Comparison of ENCODE assay signal across 8 cellular contexts in genomic region chr17:3960764-3961163, GRCh38. TPM values are rescaled to one million over a fixed set of nuclear protein-coding genes. Genes with fewer than 3 reads are reported as not detected.
DNase-seq lines count a peak whose midpoint lies in the region; ATAC-seq and TF ChIP-seq lines count a peak whose summit lies in the region.
"Had no signal": no experiment of that assay in that cellular context is flagged by ENCODE, and none has a peak within 500 bp of the region (broad histone marks: within the 10 kb centered on the region; RNA-seq: fewer than 3 reads in every experiment).

No MANE protein-coding gene starts in this region.

- peaks cover 65% of the 10 kb centered on the region for H4K20me1 ChIP-seq in Loucy (ENCODE audit: insufficient read depth, low read length, poor library complexity, severe bottlenecking)

- H3K79me2 ChIP-seq in Loucy (ENCODE audit: insufficient read depth, low read length), result peaks cover 78% of the 10 kb centered on the region

- H3K36me3 Mint-ChIP-seq in natural killer cell, result no peaks in the 10 kb centered on the region
- H3K36me3 Mint-ChIP-seq in HFFc6 (ENCODE audit: low read depth), result no peaks in the 10 kb centered on the region

- no peak for TF ChIP-seq CTCF in Loucy (conservative IDR thresholded peaks at IDR 0.05; ENCODE audit: low read length)
- no peak for TF ChIP-seq CTCF in cardiac fibroblast (IDR thresholded peaks at IDR 0.05; ENCODE audit: low read depth, low read length)
- no peak for TF ChIP-seq CTCF in natural killer cell (IDR thresholded peaks at IDR 0.05)
- TF ChIP-seq CTCF in ascending aorta (IDR thresholded peaks at IDR 0.05), result no peak
- TF ChIP-seq CTCF in HFFc6 (IDR thresholded peaks at IDR 0.05), result no peak

- peak overlapping the region; percentile 97 for H3K9ac ChIP-seq in Loucy (ENCODE audit: low read depth, low read length, poor library complexity, severe bottlenecking)

- H3K9me3 Mint-ChIP-seq in natural killer cell (no peaks in the 10 kb centered on the region), HFFc6 (no peaks in the 10 kb centered on the region)

- H3K4me1 ChIP-seq in Loucy (ENCODE audit: insufficient read depth, low read length, poor library complexity, severe bottlenecking) (peaks cover 62% of the 10 kb centered on the region), ascending aorta (peaks cover 10 to 25% of the 10 kb centered on the region in 2 donors)
- H3K4me1 ChIP-seq: foreskin keratinocyte had no signal

- peaks cover 7% of the 10 kb centered on the region; the same call in 1 of the 2 replicates for H3F3A ChIP-seq in Loucy (ENCODE audit: low read depth)

- peak overlapping the region; percentile 98 for H3K4me2 ChIP-seq in Loucy (ENCODE audit: low read depth, low read length, poor library complexity, severe bottlenecking)

- H3K27me3 Mint-ChIP-seq in natural killer cell (ENCODE audit: low read depth in 2 of 2), result no peaks in the 10 kb centered on the region
- peaks cover 25% of the 10 kb centered on the region for H3K27me3 Mint-ChIP-seq in HFFc6 (ENCODE audit: insufficient read depth)

- no peaks in the 10 kb centered on the region for H3K9me3 ChIP-seq in Loucy (ENCODE audit: insufficient read depth, low read depth, low read length)
- no peaks in the 10 kb centered on the region for H3K9me3 ChIP-seq in ascending aorta

- no peaks in the 10 kb centered on the region for H3K9me2 ChIP-seq in Loucy (replicated peaks; ENCODE audit: low read depth, low read length)

- H3K36me3 ChIP-seq in Loucy (ENCODE audit: insufficient read depth, low read length) (peaks cover 19% of the 10 kb centered on the region; the same call in 1 of the 2 replicates), ascending aorta (no peaks in the 10 kb centered on the region)

- no peak overlapping the region for H2AFZ ChIP-seq in Loucy (ENCODE audit: low read length)

- peak overlapping the region; percentile 93 for H3K4me3 ChIP-seq in Loucy (ENCODE audit: low read length, poor library complexity, severe bottlenecking)
- H3K4me3 ChIP-seq in cardiac fibroblast (replicated peaks in 1 of 2; ENCODE audit: low read depth in 2 of 2, low read length in 2 of 2), result no peak overlapping the region
- H3K4me3 ChIP-seq in ascending aorta, result no peak overlapping the region

- DNase-seq in DMS79 (lab: John Stamatoyannopoulos, UW) (peak; percentile 37), cardiac fibroblast (ENCODE audit: low read depth in 2 of 2) (peak; percentile 27 to 59), natural killer cell (no peak), ascending aorta (ENCODE audit: low spot score in 2 of 2) (no peak), HFFc6 (no peak)
- DNase-seq in activated effector memory CD4-positive, alpha-beta T cell treated with anti-CD3 and anti-CD28 coated beads, Interleukin-2, amount 50 U/mL, for 16 hours, result no peak
- DNase-seq: foreskin keratinocyte had no signal

- H3K27ac Mint-ChIP-seq in natural killer cell, result peak overlapping the region; percentile 84 to 85
- no peak overlapping the region for H3K27ac Mint-ChIP-seq in HFFc6

- H3K27me3 ChIP-seq in Loucy (ENCODE audit: insufficient read depth, low read length, poor library complexity, severe bottlenecking), result no peaks in the 10 kb centered on the region
- no peaks in the 10 kb centered on the region for H3K27me3 ChIP-seq in ascending aorta

- intact Hi-C loops in natural killer cell (cut with micrococcal nuclease) (loop anchor here (5.0 kb wide), 1 partner anchor 68 kb away; the partner anchor contains the start of gene CAMKK1), ascending aorta (cut with DNase I) (no loop called here)

- H3K4me1 Mint-ChIP-seq in natural killer cell (peaks cover 55 to 86% of the 10 kb centered on the region in 2 donors), HFFc6 (ENCODE audit: low read depth) (peaks cover 19% of the 10 kb centered on the region)

- peak overlapping the region; percentile 55 for H3K4me3 Mint-ChIP-seq in natural killer cell
- H3K4me3 Mint-ChIP-seq in HFFc6, result no peak overlapping the region

- no peak for ATAC-seq in natural killer cell
- ATAC-seq: foreskin keratinocyte had no signal

- no peak overlapping the region for H3K27ac ChIP-seq in ascending aorta
- H3K27ac ChIP-seq: foreskin keratinocyte had no signal

RNA-seq across cellular contexts. Expression of gene ATP2A3, which starts 3.5 kb away (rescaled TPM):
- total RNA-seq in natural killer cell, result 100 to 1,000 TPM; 326 to 397 (median 377) TPM
- total RNA-seq in ascending aorta, result 27.2 TPM
- total RNA-seq in HFFc6 (2021; fragmentation: NEBNext Ultra II Directional; extraction: Animal tissue kit (Norgen Biotek cat#: 25700)), result under 1 TPM; 0.05 to 0.12 (median 0.08) TPM

RNA-seq across cellular contexts. Expression of gene P2RX1, which starts 44.5 kb away (rescaled TPM):
- total RNA-seq in natural killer cell (10 to 100 TPM in 2 of 3 donors, 1 to 10 TPM in 1; 2.3 to 15.3 (median 13.4) TPM), ascending aorta (not detected)
- under 1 TPM in 1 of 6 experiments, not detected in 5; 0.08 TPM for total RNA-seq in HFFc6 (2021; fragmentation: NEBNext Ultra II Directional; extraction: Animal tissue kit (Norgen Biotek cat#: 25700))
- total RNA-seq: foreskin keratinocyte had no signal

Comparison
In these comparisons a context has a peak if more than half of its experiments do, and no peak if none do; other contexts are left out.
1. DNase-seq: peak in DMS79 (single experiment) and cardiac fibroblast (2 of 2); none in natural killer cell (single experiment), ascending aorta (0 of 2), activated effector memory CD4-positive, alpha-beta T cell treated with anti-CD3 and anti-CD28 coated beads, Interleukin-2, amount 50 U/mL, for 16 hours (single experiment) and HFFc6 (single experiment).
2. RNA of gene ATP2A3, which starts 3.5 kb away (total RNA-seq): 326 to 397 TPM in natural killer cell and 27.2 TPM in ascending aorta (single experiment); 0.05 to 0.12 TPM in HFFc6; every median in the first group is over 10 times any median in the second.